ENCODE assay signal across 16 cellular contexts in the genomic region with DNA sequence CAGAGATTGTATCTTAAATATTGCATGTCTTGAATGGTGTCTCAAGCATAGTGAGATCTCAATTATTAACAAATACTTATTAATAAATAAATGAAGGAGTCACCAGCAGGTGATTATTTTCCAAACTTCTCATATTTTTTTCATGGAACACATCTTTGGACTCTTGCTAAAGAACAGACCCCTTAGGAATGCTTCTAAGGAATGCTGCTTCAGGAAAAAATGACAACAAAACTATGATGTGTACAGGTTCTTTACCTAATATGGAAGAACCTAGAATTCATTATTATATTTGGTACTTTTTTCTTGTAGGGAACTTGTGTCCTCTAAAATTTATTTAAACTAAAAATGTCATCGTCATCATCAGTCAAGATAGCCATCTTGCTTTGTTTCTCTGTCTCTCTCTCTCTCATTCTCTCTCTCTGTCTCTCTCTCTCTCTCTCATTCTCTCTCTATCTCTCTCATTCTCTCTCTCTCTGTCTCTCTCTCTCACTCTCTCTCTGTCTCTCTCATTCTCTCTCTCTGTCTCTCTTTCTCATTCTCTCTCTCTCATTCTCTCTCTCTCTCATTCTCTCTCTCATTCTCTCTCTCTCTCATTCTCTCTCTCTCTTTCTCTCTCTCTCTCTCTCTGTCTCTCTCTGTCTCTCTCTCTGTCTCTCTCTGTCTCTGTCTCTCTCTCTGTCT.
DNase-seq lines count a peak whose midpoint lies in the region; ATAC-seq and TF ChIP-seq lines count a peak whose summit lies in the region.
"Had no signal": no experiment of that assay in that cellular context is flagged by ENCODE, and none has a peak within 500 bp of the region (broad histone marks: within the 10 kb centered on the region; RNA-seq: fewer than 3 reads in every experiment).

No MANE protein-coding gene starts in this region.

- POLR2A ChIA-PET in HEK293 (lab: Yijun Ruan, JAX), result no interaction called here

- H3K27me3 Mint-ChIP-seq in CD4-positive, CD25-positive, alpha-beta regulatory T cell, result peaks cover 4% of the 10 kb centered on the region
- H3K27me3 Mint-ChIP-seq in central memory CD8-positive, alpha-beta T cell, result no peaks in the 10 kb centered on the region

- TF ChIP-seq CTCF in HEK293 (tag by site-specific recombination; IDR thresholded peaks at IDR 0.05), result no peak
- TF ChIP-seq CTCF in fibroblast of villous mesenchyme (IDR thresholded peaks at IDR 0.05; ENCODE audit: insufficient read depth, low read depth, low read length), result no peak

- H3K4me3 ChIP-seq in CD4-positive, CD25-positive, alpha-beta regulatory T cell (ENCODE audit: low read depth, low read length), result no peak overlapping the region
- H3K4me3 ChIP-seq in HEK293 (ENCODE audit: low read depth, low read length) (no peak overlapping the region), fibroblast of villous mesenchyme (ENCODE audit: low read depth, low read length) (no peak overlapping the region)
- H3K4me3 ChIP-seq: BLaER1 had no signal

- no peak for DNase-seq in CD4-positive, CD25-positive, alpha-beta regulatory T cell
- DNase-seq in central memory CD8-positive, alpha-beta T cell (ENCODE audit: low spot score in 2 of 2), result no peak
- DNase-seq in fibroblast of villous mesenchyme (ENCODE audit: low read depth), result peak; percentile 56
- DNase-seq in glomerular visceral epithelial cell (ENCODE audit: extremely low spot score), result no peak
- no peak for DNase-seq in NCI-H345 (lab: John Stamatoyannopoulos, UW)
- DNase-seq in stimulated activated naive CD4-positive, alpha-beta T cell (lab: John Stamatoyannopoulos, UW), result no peak
- no peak for DNase-seq in DMS 273 treated with DMSO at 0.1 percent for 48 hours (lab: John Stamatoyannopoulos, UW)
- DNase-seq: DMS153, DMS79 treated with DMSO at 0.1 percent for 48 hours, EL, GOT3, H9, HFFc6, KBM-7 had no signal

- H3K4me1 ChIP-seq in CD4-positive, CD25-positive, alpha-beta regulatory T cell (ENCODE audit: control insufficient read depth, insufficient read depth, low read length, poor library complexity, severe bottlenecking), result peaks cover 13% of the 10 kb centered on the region
- H3K4me1 ChIP-seq in HEK293 (ENCODE audit: control insufficient read depth, insufficient read depth, low read length), result no peaks in the 10 kb centered on the region

- peaks cover 0 to 33% (median 7%) of the 10 kb centered on the region in 4 donors for H3K4me1 Mint-ChIP-seq in CD4-positive, CD25-positive, alpha-beta regulatory T cell
- H3K4me1 Mint-ChIP-seq in central memory CD8-positive, alpha-beta T cell, result peaks cover 9% of the 10 kb centered on the region
- H3K4me1 Mint-ChIP-seq: H9 had no signal

- ATAC-seq in CD4-positive, CD25-positive, alpha-beta regulatory T cell (ENCODE audit: low read depth in 2 of 2), result no peak
- no peak for ATAC-seq in central memory CD8-positive, alpha-beta T cell (replicated peaks; ENCODE audit: extremely low read depth, poor library complexity, severe bottlenecking)

- peak overlapping the region; percentile 2 to 32 (median 2) for H3K27ac Mint-ChIP-seq in CD4-positive, CD25-positive, alpha-beta regulatory T cell
- H3K27ac Mint-ChIP-seq in central memory CD8-positive, alpha-beta T cell (ENCODE audit: low read depth), result peak overlapping the region; percentile 1
- H3K27ac Mint-ChIP-seq: H9, HFFc6 had no signal

- H3K27ac ChIP-seq in CD4-positive, CD25-positive, alpha-beta regulatory T cell (ENCODE audit: insufficient read depth, low read length, poor library complexity, severe bottlenecking), result no peak overlapping the region
- H3K27ac ChIP-seq in HEK293 (ENCODE audit: extremely low read depth, low read depth, low read length), result no peak overlapping the region
- H3K27ac ChIP-seq: BLaER1 had no signal

- H3K27me3 ChIP-seq in CD4-positive, CD25-positive, alpha-beta regulatory T cell (ENCODE audit: control insufficient read depth, insufficient read depth, low read length), result peaks cover 4% of the 10 kb centered on the region
- H3K27me3 ChIP-seq: BLaER1 had no signal

- no peaks in the 10 kb centered on the region for H3K9me3 ChIP-seq in CD4-positive, CD25-positive, alpha-beta regulatory T cell (ENCODE audit: control insufficient read depth in 2 of 2, low read length in 2 of 2)
- H3K9me3 ChIP-seq in HEK293 (ENCODE audit: control insufficient read depth, insufficient read depth, low read depth, low read length), result no peaks in the 10 kb centered on the region

- no peaks in the 10 kb centered on the region for H3K36me3 Mint-ChIP-seq in CD4-positive, CD25-positive, alpha-beta regulatory T cell
- H3K36me3 Mint-ChIP-seq in central memory CD8-positive, alpha-beta T cell (ENCODE audit: insufficient read depth), result peaks cover 2% of the 10 kb centered on the region

- CTCF ChIA-PET in HEK293 (lab: Yijun Ruan, JAX), result no interaction called here

- H3K4me3 Mint-ChIP-seq in CD4-positive, CD25-positive, alpha-beta regulatory T cell, result no peak overlapping the region
- no peak overlapping the region for H3K4me3 Mint-ChIP-seq in central memory CD8-positive, alpha-beta T cell
- H3K4me3 Mint-ChIP-seq: H9, HFFc6 had no signal

- H3K36me3 ChIP-seq in CD4-positive, CD25-positive, alpha-beta regulatory T cell (ENCODE audit: control insufficient read depth, insufficient read depth, low read length), result no peaks in the 10 kb centered on the region
- H3K36me3 ChIP-seq in HEK293 (ENCODE audit: control insufficient read depth in 2 of 2, insufficient read depth in 1 of 2, low read length in 2 of 2), result no peaks in the 10 kb centered on the region

- H3K9me3 Mint-ChIP-seq in CD4-positive, CD25-positive, alpha-beta regulatory T cell, result peaks cover 0 to 3% (median 0%) of the 10 kb centered on the region in 7 donors
- no peaks in the 10 kb centered on the region for H3K9me3 Mint-ChIP-seq in central memory CD8-positive, alpha-beta T cell
- H3K9me3 Mint-ChIP-seq: HFFc6 had no signal

TF ChIP-seq in HEK293, 187 proteins besides CTCF, POLR2A, EP300 and RAD21:
- TF ChIP-seq ZNF366 (tag by site-specific recombination; conservative IDR thresholded peaks at IDR 0.05), result peak; percentile 66
- TF ChIP-seq SP3 (tag by site-specific recombination; IDR thresholded peaks at IDR 0.05), result no peak
- no peak for TF ChIP-seq ZNF274 (IDR thresholded peaks at IDR 0.05; ENCODE audit: low read length)
- TF ChIP-seq ZNF274 (tag by site-specific recombination; IDR thresholded peaks at IDR 0.05; ENCODE audit: borderline replicate concordance), result no peak
- TF ChIP-seq ZNF521 (tag by site-specific recombination; IDR thresholded peaks at IDR 0.05), result no peak
- no peak for TF ChIP-seq GLI2 (tag by site-specific recombination; IDR thresholded peaks at IDR 0.05; ENCODE audit: borderline replicate concordance, low read depth)
- TF ChIP-seq OSR2 (tag by site-specific recombination; IDR thresholded peaks at IDR 0.05), result no peak
- TF ChIP-seq SALL2 (tag by site-specific recombination; IDR thresholded peaks at IDR 0.05; ENCODE audit: borderline replicate concordance), result no peak
- TF ChIP-seq ZNF664 (tag by site-specific recombination; IDR thresholded peaks at IDR 0.05), result no peak
- TF ChIP-seq ZNF514 (tag by site-specific recombination; IDR thresholded peaks at IDR 0.05), result no peak
- TF ChIP-seq GLI4 (tag by site-specific recombination; IDR thresholded peaks at IDR 0.05), result no peak
- TF ChIP-seq ZNF596 (tag by site-specific recombination; IDR thresholded peaks at IDR 0.05), result peak; percentile 100
- TF ChIP-seq, protein P1, sequence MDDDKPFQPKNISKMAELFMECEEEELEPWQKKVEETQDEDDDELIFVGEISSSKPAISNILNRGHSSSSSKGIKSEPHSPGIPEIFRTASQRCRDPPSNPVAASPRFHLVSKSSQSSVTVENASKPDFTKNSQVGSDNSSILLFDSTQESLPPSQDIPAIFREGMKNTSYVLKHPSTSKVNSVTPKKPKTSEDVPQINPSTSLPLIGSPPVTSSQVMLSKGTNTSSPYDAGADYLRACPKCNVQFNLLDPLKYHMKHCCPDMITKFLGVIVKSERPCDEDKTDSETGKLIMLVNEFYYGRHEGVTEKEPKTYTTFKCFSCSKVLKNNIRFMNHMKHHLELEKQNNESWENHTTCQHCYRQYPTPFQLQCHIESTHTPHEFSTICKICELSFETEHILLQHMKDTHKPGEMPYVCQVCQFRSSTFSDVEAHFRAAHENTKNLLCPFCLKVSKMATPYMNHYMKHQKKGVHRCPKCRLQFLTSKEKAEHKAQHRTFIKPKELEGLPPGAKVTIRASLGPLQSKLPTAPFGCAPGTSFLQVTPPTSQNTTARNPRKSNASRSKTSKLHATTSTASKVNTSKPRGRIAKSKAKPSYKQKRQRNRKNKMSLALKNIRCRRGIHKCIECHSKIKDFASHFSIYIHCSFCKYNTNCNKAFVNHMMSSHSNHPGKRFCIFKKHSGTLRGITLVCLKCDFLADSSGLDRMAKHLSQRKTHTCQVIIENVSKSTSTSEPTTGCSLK (tag by site-specific recombination; IDR thresholded peaks at IDR 0.05), result no peak
- no peak for TF ChIP-seq ZBTB7A (tag by site-specific recombination; IDR thresholded peaks at IDR 0.05; ENCODE audit: low read depth)
- TF ChIP-seq ZNF776 (tag by site-specific recombination; IDR thresholded peaks at IDR 0.05; ENCODE audit: borderline replicate concordance), result no peak
